Comparison of ENCODE assay signal across 8 cellular contexts in the genomic region with DNA sequence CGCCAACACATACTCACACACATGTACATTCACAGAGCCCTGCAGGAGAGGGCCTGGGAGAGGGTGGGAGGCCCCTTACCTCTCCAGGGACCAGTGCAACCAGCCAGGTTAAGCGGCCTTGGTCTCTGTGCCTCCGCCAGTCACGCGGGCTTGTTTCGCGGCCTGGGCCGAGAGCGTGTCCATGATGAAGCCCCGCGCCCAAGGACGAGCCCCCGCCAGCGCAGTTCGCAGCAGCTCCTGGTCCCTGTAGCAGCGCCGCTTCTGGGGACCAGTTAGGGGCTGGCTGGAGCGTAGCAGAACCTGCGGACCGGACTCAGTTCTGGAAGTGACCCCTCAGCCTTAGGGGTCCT. TPM values are rescaled to one million over a fixed set of nuclear protein-coding genes. Genes with fewer than 3 reads are reported as not detected.
A peak's percentile ranks its signal among the peaks of the same experiment; 100 is the strongest.
DNase-seq lines count a peak whose midpoint lies in the region; ATAC-seq and TF ChIP-seq lines count a peak whose summit lies in the region.

No MANE protein-coding gene starts in this region.

- H3K27ac Mint-ChIP-seq in Caco-2 (ENCODE audit: unreplicated experiment) = no peak overlapping the region
- H3K27ac Mint-ChIP-seq in endothelial cell (ENCODE audit: unreplicated experiment) = no peak overlapping the region

- no peak for TF ChIP-seq CTCF in Caco-2 (IDR thresholded peaks at IDR 0.05; ENCODE audit: insufficient read depth in 1 of 2, low read depth in 1 of 2, low read length in 1 of 2, severe bottlenecking in 1 of 2, unreplicated experiment in 1 of 2)
- TF ChIP-seq CTCF in endothelial cell (IDR thresholded peaks at IDR 0.05; ENCODE audit: unreplicated experiment) = no peak
- TF ChIP-seq CTCF in osteoblast (IDR thresholded peaks at IDR 0.05; ENCODE audit: extremely low read depth, low read depth, low read length) = no peak
- TF ChIP-seq CTCF in GM10266 (IDR thresholded peaks at IDR 0.05; ENCODE audit: control insufficient read depth, insufficient read depth, low read depth, missing control alignments) = no peak

- H3K9me3 ChIP-seq in Caco-2 = no peaks in the 10 kb centered on the region
- no peaks in the 10 kb centered on the region for H3K9me3 ChIP-seq in osteoblast (ENCODE audit: low read depth, low read length)

- no peaks in the 10 kb centered on the region for H3K27me3 ChIP-seq in Caco-2 (replicated peaks; ENCODE audit: control insufficient read depth, insufficient read depth, low read length)
- no peaks in the 10 kb centered on the region for H3K27me3 ChIP-seq in osteoblast (ENCODE audit: insufficient read depth, low read length)

- H3K27ac ChIP-seq in osteoblast (ENCODE audit: low read depth, low read length) = no peak overlapping the region

- H3K36me3 ChIP-seq in Caco-2 (ENCODE audit: control insufficient read depth, insufficient read depth, low read length) (no peaks in the 10 kb centered on the region), osteoblast (ENCODE audit: insufficient read depth, low read length) (no peaks in the 10 kb centered on the region)

- ATAC-seq in HG03521 (IDR thresholded peaks at IDR 0.05; ENCODE audit: unreplicated experiment) (no peak), HG02938 (IDR thresholded peaks at IDR 0.05; ENCODE audit: unreplicated experiment) (no peak), GM21360 (IDR thresholded peaks at IDR 0.05; ENCODE audit: unreplicated experiment) (no peak)

- peak overlapping the region; percentile 79 for H3K4me3 Mint-ChIP-seq in Caco-2 (ENCODE audit: unreplicated experiment)
- peak overlapping the region; percentile 88 for H3K4me3 Mint-ChIP-seq in endothelial cell (ENCODE audit: unreplicated experiment)

- no peaks in the 10 kb centered on the region for H3K79me2 ChIP-seq in osteoblast (ENCODE audit: insufficient read depth, low read length)

- H3K27me3 Mint-ChIP-seq in Caco-2 (ENCODE audit: insufficient read depth, unreplicated experiment) (no peaks in the 10 kb centered on the region), endothelial cell (ENCODE audit: unreplicated experiment) (peaks cover 4% of the 10 kb centered on the region)

- H3K9me3 Mint-ChIP-seq in Caco-2 (ENCODE audit: unreplicated experiment) (no peaks in the 10 kb centered on the region), endothelial cell (ENCODE audit: unreplicated experiment) (no peaks in the 10 kb centered on the region)

- peak overlapping the region; percentile 94 for H3K4me2 ChIP-seq in osteoblast (ENCODE audit: insufficient read depth, low read length)

- intact Hi-C loops in Caco-2 (cut with micrococcal nuclease; ENCODE audit: unreplicated experiment) = loop anchor here (5.0 kb wide), 1 partner anchor 83 kb away; no protein-coding TSS in a partner anchor

- H3K36me3 Mint-ChIP-seq in Caco-2 (ENCODE audit: insufficient read depth, unreplicated experiment) (no peaks in the 10 kb centered on the region), endothelial cell (ENCODE audit: low read depth, unreplicated experiment) (no peaks in the 10 kb centered on the region)

- H2AFZ ChIP-seq in osteoblast (ENCODE audit: low read length) = peak overlapping the region; percentile 92

- DNase-seq in Caco-2 = no peak
- peak; percentile 68 for DNase-seq in NCI-H69 (lab: John Stamatoyannopoulos, UW)
- no peak for DNase-seq in endothelial cell (ENCODE audit: low spot score)
- DNase-seq in osteoblast (ENCODE audit: insufficient read length, low spot score, missing footprints) = no peak
- DNase-seq in GM10266 (ENCODE audit: extremely low spot score) = no peak

- no peaks in the 10 kb centered on the region for H3K4me1 Mint-ChIP-seq in Caco-2 (ENCODE audit: low read depth, unreplicated experiment)
- H3K4me1 Mint-ChIP-seq in endothelial cell (ENCODE audit: unreplicated experiment) = peaks cover 8% of the 10 kb centered on the region

- H3K4me3 ChIP-seq in Caco-2 (ENCODE audit: low read depth, low read length) (no peak overlapping the region; the same call in 1 of the 2 replicates), osteoblast (ENCODE audit: insufficient read depth, low read length) (peak overlapping the region; percentile 81)

- BruUV-seq in Caco-2 (replicated peaks; lab: Mats Ljungman, UMichigan) = no TSS peak

- H4K20me1 ChIP-seq in osteoblast (ENCODE audit: insufficient read depth, low read length) = no peaks in the 10 kb centered on the region

- CTCF ChIA-PET in Caco-2 (lab: Charles Lee) = interaction anchor here (1.2 to 1.7 kb wide), 2 partner anchors 40 to 51 kb away, joined by 5 to 8 read pairs; partner anchors contain the start of gene HDAC1

- H3K4me1 ChIP-seq in Caco-2 (no peaks in the 10 kb centered on the region), osteoblast (ENCODE audit: insufficient read depth, low read length) (peaks cover 27% of the 10 kb centered on the region)

- POLR2A ChIA-PET in Caco-2 (lab: Charles Lee) = interaction anchor here (0.6 to 1.0 kb wide), 3 partner anchors 60 to 401 kb away, joined by 3 to 5 read pairs (median 4); partner anchors contain the start of genes MARCKSL1 and TXLNA

RNA-seq across cellular contexts. Expression of gene FAM167B, which starts 7.3 kb away (rescaled TPM):
- 0.34 and 0.70 TPM in 2 replicates for total RNA-seq in Caco-2 (2022)
- total RNA-seq in endothelial cell (ENCODE audit: unreplicated experiment) = 1.4 TPM
- 2.5 and 4.4 TPM in 2 replicates for total RNA-seq in osteoblast

RNA-seq across cellular contexts. Expression of gene LCK, which starts 11.3 kb away (rescaled TPM):
- total RNA-seq in Caco-2 (2022) (0.39 TPM in 1 of 2 replicates, not detected in the other), endothelial cell (ENCODE audit: unreplicated experiment) (1.1 TPM), osteoblast (0.29 TPM in 1 of 2 replicates, not detected in the other)

RNA-seq across cellular contexts. Expression of gene EIF3I, which starts 17.6 kb away (rescaled TPM):
- total RNA-seq in Caco-2 (2022) = 128 and 153 TPM in 2 replicates
- total RNA-seq in endothelial cell (ENCODE audit: unreplicated experiment) = 174 TPM
- 253 and 255 TPM in 2 replicates for total RNA-seq in osteoblast

RNA-seq across cellular contexts. Expression of gene TMEM234, which starts 17.6 kb away (rescaled TPM):
- total RNA-seq in Caco-2 (2022) (11.5 and 12.0 TPM in 2 replicates), endothelial cell (ENCODE audit: unreplicated experiment) (23.2 TPM), osteoblast (21.5 and 24.2 TPM in 2 replicates)

RNA-seq across cellular contexts. Expression of gene DCDC2B, which starts 30.9 kb away (rescaled TPM):
- total RNA-seq in Caco-2 (2022) (not detected in 2 replicates), endothelial cell (ENCODE audit: unreplicated experiment) (not detected), osteoblast (under 0.01 TPM in 1 of 2 replicates, not detected in the other)
